ENCODE assay signal across 10 cellular contexts in the genomic region with DNA sequence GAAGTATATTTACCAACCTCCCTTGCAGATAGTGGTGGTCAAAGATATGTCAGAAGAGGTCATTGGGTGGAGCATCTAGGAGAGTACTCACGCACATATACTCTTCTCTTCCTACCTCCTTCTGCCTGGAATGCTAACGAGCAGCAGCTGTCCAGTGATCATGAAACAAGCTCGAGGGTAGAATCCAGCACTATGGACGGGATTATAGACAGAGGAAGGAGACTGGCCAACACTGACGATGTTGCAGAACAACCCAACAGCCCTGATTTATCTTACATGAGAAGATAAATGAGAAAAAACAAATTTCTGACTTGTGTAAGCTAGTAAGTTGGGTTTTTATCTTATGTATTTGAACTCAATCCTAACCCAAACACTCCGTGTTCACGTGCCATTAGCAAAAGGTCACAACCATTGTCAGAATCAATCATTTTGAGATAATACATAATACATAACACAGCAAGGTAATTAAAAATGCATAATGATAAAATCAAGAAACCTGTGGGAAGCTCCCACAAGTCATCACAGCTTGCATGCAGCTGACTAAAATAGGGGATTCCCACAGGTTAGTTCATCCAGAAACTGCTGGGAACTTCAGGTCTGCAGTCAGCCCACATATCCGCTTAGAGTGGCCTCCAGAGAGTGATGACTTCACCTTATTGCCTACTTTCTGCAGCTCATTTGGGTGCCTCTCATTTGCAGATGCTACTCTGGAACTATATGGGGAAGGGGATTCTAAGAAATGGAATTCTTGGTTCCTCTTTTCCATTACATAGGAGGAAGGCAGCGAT. TPM values are rescaled to one million over a fixed set of nuclear protein-coding genes. Genes with fewer than 3 reads are reported as not detected.
DNase-seq lines count a peak whose midpoint lies in the region; ATAC-seq, FAIRE-seq and TF ChIP-seq lines count a peak whose summit lies in the region.
"Had no signal": no experiment of that assay in that cellular context is flagged by ENCODE, and none has a peak within 500 bp of the region (broad histone marks: within the 10 kb centered on the region; RNA-seq: fewer than 3 reads in every experiment).

No MANE protein-coding gene starts in this region.

- intact Hi-C loops in activated naive CD4-positive, alpha-beta T cell treated with anti-CD3 and anti-CD28 coated beads for 36 hours (cut with micrococcal nuclease): loop anchor here (1.0 kb wide), 5 partner anchors 9 to 36 kb away; a partner anchor contains a TSS
- intact Hi-C loops in uterus (cut with DNase I; ENCODE audit: low total_unique reads): no loop called here

- peak; percentile 74 for DNase-seq in activated naive CD4-positive, alpha-beta T cell treated with anti-CD3 and anti-CD28 coated beads for 36 hours
- DNase-seq in activated naive CD4-positive, alpha-beta T cell treated with anti-CD3 and anti-CD28 coated beads, Interleukin-2, amount 10 ng/mL, durations not matched to agents 7 days and 5 days: no peak
- peak; percentile 9 for DNase-seq in activated CD4-positive, alpha-beta T cell treated with anti-CD3 and anti-CD28 coated beads, Interleukin-2, amount 10 ng/mL, durations not matched to agents 7 days and 5 days
- DNase-seq in urothelium cell line (ENCODE audit: low spot score) (no peak), uterus (no peak), cerebellar nuclear complex (lab: John Stamatoyannopoulos, UW) (no peak), frontal cortex (ENCODE audit: low spot score in 2 of 2) (no peak)
- DNase-seq: psoas muscle had no signal

- ATAC-seq in HG02885 (IDR thresholded peaks at IDR 0.05; ENCODE audit: poor library complexity, unreplicated experiment): peak; percentile 93
- ATAC-seq: psoas muscle had no signal

- H3K9me3 ChIP-seq in uterus: no peaks in the 10 kb centered on the region
- H3K9me3 ChIP-seq: psoas muscle had no signal

- H3K27me3 Mint-ChIP-seq in activated naive CD4-positive, alpha-beta T cell treated with anti-CD3 and anti-CD28 coated beads for 36 hours (ENCODE audit: low read depth): no peaks in the 10 kb centered on the region
- H3K27me3 Mint-ChIP-seq in activated naive CD4-positive, alpha-beta T cell treated with anti-CD3 and anti-CD28 coated beads, Interleukin-2, amount 10 ng/mL, durations not matched to agents 7 days and 5 days: peaks cover 4% of the 10 kb centered on the region
- no peaks in the 10 kb centered on the region for H3K27me3 Mint-ChIP-seq in activated CD4-positive, alpha-beta T cell treated with anti-CD3 and anti-CD28 coated beads, Interleukin-2, amount 10 ng/mL, durations not matched to agents 7 days and 5 days

- H3K4me1 ChIP-seq in uterus: no peaks in the 10 kb centered on the region
- H3K4me1 ChIP-seq: BLaER1, psoas muscle had no signal

- H3K36me3 ChIP-seq in uterus: no peaks in the 10 kb centered on the region
- H3K36me3 ChIP-seq: BLaER1 had no signal

- no peak for TF ChIP-seq POLR2A in uterus (IDR thresholded peaks at IDR 0.05)

- no peak overlapping the region for H3K4me3 Mint-ChIP-seq in activated naive CD4-positive, alpha-beta T cell treated with anti-CD3 and anti-CD28 coated beads for 36 hours
- H3K4me3 Mint-ChIP-seq in activated naive CD4-positive, alpha-beta T cell treated with anti-CD3 and anti-CD28 coated beads, Interleukin-2, amount 10 ng/mL, durations not matched to agents 7 days and 5 days: no peak overlapping the region
- H3K4me3 Mint-ChIP-seq in activated CD4-positive, alpha-beta T cell treated with anti-CD3 and anti-CD28 coated beads, Interleukin-2, amount 10 ng/mL, durations not matched to agents 7 days and 5 days: no peak overlapping the region

- CTCF ChIA-PET in activated naive CD4-positive, alpha-beta T cell treated with anti-CD3 and anti-CD28 coated beads for 36 hours (lab: Charles Lee): interaction anchor here (0.6 to 1.1 kb wide), 4 partner anchors 14 to 480 kb away, joined by 3 to 5 read pairs (median 4); no protein-coding TSS in a partner anchor
- CTCF ChIA-PET in activated naive CD4-positive, alpha-beta T cell treated with anti-CD3 and anti-CD28 coated beads, Interleukin-2, amount 10 ng/mL, durations not matched to agents 7 days and 5 days (lab: Charles Lee): no interaction called here
- CTCF ChIA-PET in activated CD4-positive, alpha-beta T cell treated with anti-CD3 and anti-CD28 coated beads, Interleukin-2, amount 10 ng/mL, durations not matched to agents 7 days and 5 days (lab: Charles Lee): interaction anchor here (1.0 to 1.5 kb wide), 4 partner anchors 9 to 20 kb away, joined by 3 to 5 read pairs (median 4); no protein-coding TSS in a partner anchor

- H3K4me3 ChIP-seq in uterus: no peak overlapping the region
- H3K4me3 ChIP-seq: BLaER1, psoas muscle had no signal

- peak overlapping the region in 1 of 2 donors; percentile 3 for H3K27ac ChIP-seq in uterus
- H3K27ac ChIP-seq: BLaER1, psoas muscle had no signal

- POLR2A ChIA-PET in activated CD4-positive, alpha-beta T cell treated with anti-CD3 and anti-CD28 coated beads, Interleukin-2, amount 10 ng/mL, durations not matched to agents 7 days and 5 days (lab: Charles Lee): interaction anchor here (0.6 kb wide), 1 partner anchor 31 kb away, joined by 3 read pairs; no protein-coding TSS in a partner anchor

- H3K4me1 Mint-ChIP-seq in activated naive CD4-positive, alpha-beta T cell treated with anti-CD3 and anti-CD28 coated beads for 36 hours (ENCODE audit: low read depth): peaks cover 19% of the 10 kb centered on the region
- no peaks in the 10 kb centered on the region for H3K4me1 Mint-ChIP-seq in activated naive CD4-positive, alpha-beta T cell treated with anti-CD3 and anti-CD28 coated beads, Interleukin-2, amount 10 ng/mL, durations not matched to agents 7 days and 5 days
- H3K4me1 Mint-ChIP-seq in activated CD4-positive, alpha-beta T cell treated with anti-CD3 and anti-CD28 coated beads, Interleukin-2, amount 10 ng/mL, durations not matched to agents 7 days and 5 days: peaks cover 8% of the 10 kb centered on the region

- peaks cover 2% of the 10 kb centered on the region for H3K36me3 Mint-ChIP-seq in activated naive CD4-positive, alpha-beta T cell treated with anti-CD3 and anti-CD28 coated beads for 36 hours (ENCODE audit: low read depth)
- H3K36me3 Mint-ChIP-seq in activated naive CD4-positive, alpha-beta T cell treated with anti-CD3 and anti-CD28 coated beads, Interleukin-2, amount 10 ng/mL, durations not matched to agents 7 days and 5 days: peaks cover 1% of the 10 kb centered on the region
- peaks cover 2% of the 10 kb centered on the region for H3K36me3 Mint-ChIP-seq in activated CD4-positive, alpha-beta T cell treated with anti-CD3 and anti-CD28 coated beads, Interleukin-2, amount 10 ng/mL, durations not matched to agents 7 days and 5 days (ENCODE audit: low read depth)

- peaks cover 2% of the 10 kb centered on the region for H3K9me3 Mint-ChIP-seq in activated naive CD4-positive, alpha-beta T cell treated with anti-CD3 and anti-CD28 coated beads for 36 hours
- H3K9me3 Mint-ChIP-seq in activated naive CD4-positive, alpha-beta T cell treated with anti-CD3 and anti-CD28 coated beads, Interleukin-2, amount 10 ng/mL, durations not matched to agents 7 days and 5 days: peaks cover 2% of the 10 kb centered on the region
- peaks cover 4% of the 10 kb centered on the region for H3K9me3 Mint-ChIP-seq in activated CD4-positive, alpha-beta T cell treated with anti-CD3 and anti-CD28 coated beads, Interleukin-2, amount 10 ng/mL, durations not matched to agents 7 days and 5 days

- H3K27ac Mint-ChIP-seq in activated naive CD4-positive, alpha-beta T cell treated with anti-CD3 and anti-CD28 coated beads for 36 hours: peak overlapping the region; percentile 38
- no peak overlapping the region for H3K27ac Mint-ChIP-seq in activated naive CD4-positive, alpha-beta T cell treated with anti-CD3 and anti-CD28 coated beads, Interleukin-2, amount 10 ng/mL, durations not matched to agents 7 days and 5 days
- H3K27ac Mint-ChIP-seq in activated CD4-positive, alpha-beta T cell treated with anti-CD3 and anti-CD28 coated beads, Interleukin-2, amount 10 ng/mL, durations not matched to agents 7 days and 5 days: no peak overlapping the region

- H3K27me3 ChIP-seq in uterus: no peaks in the 10 kb centered on the region
- H3K27me3 ChIP-seq: BLaER1 had no signal

- FAIRE-seq in urothelium cell line (lab: Jason Lieb, UNC) (peak; percentile 48), frontal cortex (lab: Jason Lieb, UNC) (no peak)

- no peak for TF ChIP-seq CTCF in uterus (IDR thresholded peaks at IDR 0.05)

RNA-seq across cellular contexts. Expression of a gene that starts 36.3 kb away (rescaled TPM):
- 10 to 100 TPM; 21.3 to 21.4 TPM for total RNA-seq in activated naive CD4-positive, alpha-beta T cell treated with anti-CD3 and anti-CD28 coated beads for 36 hours
- total RNA-seq in activated CD4-positive, alpha-beta T cell treated with anti-CD3 and anti-CD28 coated beads, Interleukin-2, amount 10 ng/mL, durations not matched to agents 7 days and 5 days: 10 to 100 TPM; 18.2 to 20.4 TPM
- 10 to 100 TPM; 26.9 to 69.3 (median 49.9) TPM for total RNA-seq in uterus
- 22.0 TPM for total RNA-seq in frontal cortex

Comparison
In these comparisons a context has a peak if more than half of its experiments do, and no peak if none do; other contexts are left out.
1. DNase-seq: peak in activated naive CD4-positive, alpha-beta T cell treated with anti-CD3 and anti-CD28 coated beads for 36 hours (single experiment) and activated CD4-positive, alpha-beta T cell treated with anti-CD3 and anti-CD28 coated beads, Interleukin-2, amount 10 ng/mL, durations not matched to agents 7 days and 5 days (single experiment); none in activated naive CD4-positive, alpha-beta T cell treated with anti-CD3 and anti-CD28 coated beads, Interleukin-2, amount 10 ng/mL, durations not matched to agents 7 days and 5 days (single experiment), urothelium cell line (single experiment), uterus (0 of 2), cerebellar nuclear complex (0 of 2) and frontal cortex (0 of 2).